Comparison of ENCODE assay signal across 20 cellular contexts in genomic region chr1:20389551-20389950, GRCh38.
DNase-seq lines count a peak whose midpoint lies in the region; ATAC-seq and TF ChIP-seq lines count a peak whose summit lies in the region.
"Had no signal": no experiment of that assay in that cellular context is flagged by ENCODE, and none has a peak within 500 bp of the region (broad histone marks: within the 10 kb centered on the region; RNA-seq: fewer than 3 reads in every experiment).

No MANE protein-coding gene starts in this region.

- no peaks in the 10 kb centered on the region for H3K36me3 Mint-ChIP-seq in chondrocyte (ENCODE audit: low read depth)
- H3K36me3 Mint-ChIP-seq in nephron progenitor cell (ENCODE audit: low read depth), result no peaks in the 10 kb centered on the region
- H3K36me3 Mint-ChIP-seq: CD4-positive, CD25-positive, alpha-beta regulatory T cell; CD8-positive, alpha-beta T cell had no signal

- no peak overlapping the region for H3K4me3 ChIP-seq in left ventricle myocardium inferior
- no peak overlapping the region for H3K4me3 ChIP-seq in spleen
- H3K4me3 ChIP-seq: BLaER1, GM23338 had no signal

- H3K27me3 ChIP-seq in left ventricle myocardium inferior (ENCODE audit: low read depth) (peaks cover 88% of the 10 kb centered on the region), spleen (replicated peaks in 1 of 7) (peaks cover 0 to 80% (median 13%) of the 10 kb centered on the region in 7 donors)

- TF ChIP-seq POLR2A in spleen (IDR thresholded peaks at IDR 0.05), result no peak

- H3K36me3 ChIP-seq in left ventricle myocardium inferior, result no peaks in the 10 kb centered on the region
- no peaks in the 10 kb centered on the region for H3K36me3 ChIP-seq in spleen
- H3K36me3 ChIP-seq: BLaER1 had no signal

- H3K27me3 Mint-ChIP-seq in chondrocyte (ENCODE audit: low read depth) (peaks cover 79% of the 10 kb centered on the region), nephron progenitor cell (ENCODE audit: low read depth, poor library complexity) (peaks cover 86% of the 10 kb centered on the region)

- 78 to 83% (median 82%) methylated on average over 11 of the region's 11 CpGs for WGBS in spleen, 5 donors

- no peak for TF ChIP-seq CTCF in left ventricle myocardium inferior (IDR thresholded peaks at IDR 0.05; ENCODE audit: borderline replicate concordance)
- TF ChIP-seq CTCF in chondrocyte (IDR thresholded peaks at IDR 0.05), result no peak
- TF ChIP-seq CTCF in spleen (IDR thresholded peaks at IDR 0.05 in 8 of 11, conservative IDR thresholded peaks at IDR 0.05 in 3 of 11), result no peak
- no peak for TF ChIP-seq CTCF in nephron progenitor cell (IDR thresholded peaks at IDR 0.05)

- H3K4me1 Mint-ChIP-seq in chondrocyte (ENCODE audit: low read depth), result no peaks in the 10 kb centered on the region
- H3K4me1 Mint-ChIP-seq in nephron progenitor cell, result no peaks in the 10 kb centered on the region
- H3K4me1 Mint-ChIP-seq: CD4-positive, CD25-positive, alpha-beta regulatory T cell had no signal

- H3K9me3 ChIP-seq in left ventricle myocardium inferior (replicated peaks) (peaks cover 10% of the 10 kb centered on the region), spleen (peaks cover 0 to 10% (median 4%) of the 10 kb centered on the region in 8 donors)

- H3K9me3 Mint-ChIP-seq in chondrocyte (ENCODE audit: low read depth) (peaks cover 8% of the 10 kb centered on the region), nephron progenitor cell (peaks cover 9% of the 10 kb centered on the region)
- H3K9me3 Mint-ChIP-seq: GM23338, H9 had no signal

- H3K27ac Mint-ChIP-seq in chondrocyte (ENCODE audit: unreplicated experiment) (no peak overlapping the region), nephron progenitor cell (no peak overlapping the region)
- H3K27ac Mint-ChIP-seq: B cell; CD4-positive, CD25-positive, alpha-beta regulatory T cell; CD8-positive, alpha-beta T cell; GM23338; H9 had no signal

- H3K4me3 Mint-ChIP-seq in chondrocyte (ENCODE audit: unreplicated experiment) (no peak overlapping the region), nephron progenitor cell (no peak overlapping the region)
- H3K4me3 Mint-ChIP-seq: B cell; CD4-positive, CD25-positive, alpha-beta regulatory T cell; CD8-positive, alpha-beta T cell; GM23338; H9 had no signal

- H3K4me1 ChIP-seq in left ventricle myocardium inferior (no peaks in the 10 kb centered on the region), spleen (no peaks in the 10 kb centered on the region)
- H3K4me1 ChIP-seq: BLaER1 had no signal

- DNase-seq in cardiac septum (ENCODE audit: low spot score), result peak; percentile 41
- no peak for DNase-seq in left ventricle myocardium inferior
- peak; percentile 34 to 69 for DNase-seq in NCI-H526 (lab: John Stamatoyannopoulos, UW)
- DNase-seq in chondrocyte (ENCODE audit: low spot score), result peak; percentile 59
- peak; percentile 46 for DNase-seq in spleen
- DNase-seq in ureter (ENCODE audit: low spot score), result no peak
- DNase-seq in nephron progenitor cell, result no peak
- DNase-seq: CD4-positive, CD25-positive, alpha-beta regulatory T cell; CD8-positive, alpha-beta T cell; DMS 273 treated with DMSO at 0.1 percent for 48 hours; DMS79 treated with DMSO at 0.1 percent for 48 hours; GF-D8; H9 had no signal

- intact Hi-C loops in cardiac septum (cut with DNase I), result no loop called here
- intact Hi-C loops in left ventricle myocardium inferior (cut with micrococcal nuclease), result no loop called here
- intact Hi-C loops in spleen (cut with DNase I; ENCODE audit: low total_unique reads), result no loop called here

- no peak for ATAC-seq in GM21737 (IDR thresholded peaks at IDR 0.05; ENCODE audit: unreplicated experiment)
- ATAC-seq: CD8-positive, alpha-beta T cell; GM23338; HCT116 had no signal

- H3K27ac ChIP-seq in left ventricle myocardium inferior (replicated peaks), result no peak overlapping the region
- H3K27ac ChIP-seq in spleen, result no peak overlapping the region
- H3K27ac ChIP-seq: 22Rv1, BLaER1, C4-2B had no signal

Comparison
In these comparisons a context has a peak if more than half of its experiments do, and no peak if none do; other contexts are left out.
1. DNase-seq: peak in cardiac septum (single experiment), NCI-H526 (2 of 2), chondrocyte (single experiment) and spleen (single experiment); none in left ventricle myocardium inferior (single experiment), ureter (single experiment) and nephron progenitor cell (single experiment).